In genomic region chr3:105359098-105359762, GRCh38 we compare ENCODE assay signal across 12 cellular contexts. TPM values are rescaled to one million over a fixed set of nuclear protein-coding genes. Genes with fewer than 3 reads are reported as not detected.
DNase-seq lines count a peak whose midpoint lies in the region; ATAC-seq and TF ChIP-seq lines count a peak whose summit lies in the region.
"Had no signal": no experiment of that assay in that cellular context is flagged by ENCODE, and none has a peak within 500 bp of the region (broad histone marks: within the 10 kb centered on the region; RNA-seq: fewer than 3 reads in every experiment).

No MANE protein-coding gene starts in this region.

- peaks cover 9% of the 10 kb centered on the region for H3K4me1 Mint-ChIP-seq in endothelial cell (ENCODE audit: unreplicated experiment)

- H3K27ac ChIP-seq in right cardiac atrium (ENCODE audit: low read length) = no peak overlapping the region

- H3K4me3 Mint-ChIP-seq in endothelial cell (ENCODE audit: unreplicated experiment) = no peak overlapping the region
- H3K4me3 Mint-ChIP-seq: activated CD8-positive, alpha-beta memory T cell treated with anti-CD3 and anti-CD28 coated beads, Interleukin-2, amount 10 ng/mL, durations not matched to agents 7 days and 5 days; brain had no signal

- H3K27me3 Mint-ChIP-seq in endothelial cell (ENCODE audit: unreplicated experiment) = no peaks in the 10 kb centered on the region

- TF ChIP-seq CTCF in endothelial cell (IDR thresholded peaks at IDR 0.05; ENCODE audit: unreplicated experiment) = no peak

- no peak overlapping the region for H3K27ac Mint-ChIP-seq in endothelial cell (ENCODE audit: unreplicated experiment)
- H3K27ac Mint-ChIP-seq: activated CD8-positive, alpha-beta memory T cell treated with anti-CD3 and anti-CD28 coated beads, Interleukin-2, amount 10 ng/mL, durations not matched to agents 7 days and 5 days; brain had no signal

- WGBS in right cardiac atrium = 82% methylated on average over 5 of the region's 5 CpGs

- no peaks in the 10 kb centered on the region for H3K4me1 ChIP-seq in right cardiac atrium (ENCODE audit: control insufficient read depth, insufficient read depth, low read length)

- intact Hi-C loops in right cardiac atrium (cut with DNase I) = no loop called here

- DNase-seq in AML-193 (lab: John Stamatoyannopoulos, UW) (peak; percentile 31 to 32), SK-MEL-5 (ENCODE audit: low read depth, low spot score) (peak; percentile 27), foreskin melanocyte (peak; percentile 86), right cardiac atrium (no peak), endothelial cell (ENCODE audit: low spot score) (no peak), iPS-NIHi11 (ENCODE audit: low spot score) (no peak)
- DNase-seq: activated CD8-positive, alpha-beta memory T cell treated with anti-CD3 and anti-CD28 coated beads, Interleukin-2, amount 10 ng/mL, durations not matched to agents 7 days and 5 days; NCI-H510A; stimulated activated naive CD4-positive, alpha-beta T cell treated with Interleukin-2 at 50 U/mL for 16 hours had no signal

- in situ Hi-C loops in SK-MEL-5 (cut with HindIII; ENCODE audit: low pct_unique_long_range_greater_than_20kb, low sequenced_read_pairs) = no loop called here

- ATAC-seq in HG02610 (IDR thresholded peaks at IDR 0.05; ENCODE audit: unreplicated experiment) (peak; percentile 51), right cardiac atrium (no peak), GM19328 (IDR thresholded peaks at IDR 0.05; ENCODE audit: unreplicated experiment) (no peak)
- ATAC-seq: activated CD8-positive, alpha-beta memory T cell treated with anti-CD3 and anti-CD28 coated beads, Interleukin-2, amount 10 ng/mL, durations not matched to agents 7 days and 5 days had no signal

- no peaks in the 10 kb centered on the region for H3K9me3 Mint-ChIP-seq in endothelial cell (ENCODE audit: unreplicated experiment)
- H3K9me3 Mint-ChIP-seq: brain had no signal

- H3K4me3 ChIP-seq in right cardiac atrium (ENCODE audit: low read length) = no peak overlapping the region

- no peaks in the 10 kb centered on the region for H3K27me3 ChIP-seq in right cardiac atrium (ENCODE audit: control insufficient read depth, insufficient read depth)

- no peaks in the 10 kb centered on the region for H3K36me3 Mint-ChIP-seq in endothelial cell (ENCODE audit: low read depth, unreplicated experiment)
- H3K36me3 Mint-ChIP-seq: brain had no signal

- no peaks in the 10 kb centered on the region for H3K9me3 ChIP-seq in right cardiac atrium (ENCODE audit: control insufficient read depth, low read length)

RNA-seq across cellular contexts. Expression of gene ALCAM, which starts 7.5 kb away (rescaled TPM):
- 24.2 and 24.8 TPM in 2 replicates for total RNA-seq in SK-MEL-5 (2014; rRNA removed; shearing (Covaris generic))
- 13.0 and 19.3 TPM in 2 replicates for polyA plus RNA-seq in SK-MEL-5 (2015; cell fraction: cytosol; rRNA removed)
- 15.4 and 18.1 TPM in 2 replicates for polyA plus RNA-seq in SK-MEL-5 (2015; cell fraction: nucleus; rRNA removed)
- 10 to 100 TPM; 14.4 to 50.9 (median 18.4) TPM for total RNA-seq in right cardiac atrium
- polyA plus RNA-seq in right cardiac atrium = 5.3 TPM
- 14.0 TPM for total RNA-seq in endothelial cell (ENCODE audit: unreplicated experiment)

Comparison
In these comparisons a context has a peak if more than half of its experiments do, and no peak if none do; other contexts are left out.
1. DNase-seq: peak in AML-193 (2 of 2), SK-MEL-5 (single experiment) and foreskin melanocyte (single experiment); none in right cardiac atrium (0 of 3), endothelial cell (single experiment) and iPS-NIHi11 (single experiment).